ENCODE assay signal across 8 cellular contexts in the genomic region with DNA sequence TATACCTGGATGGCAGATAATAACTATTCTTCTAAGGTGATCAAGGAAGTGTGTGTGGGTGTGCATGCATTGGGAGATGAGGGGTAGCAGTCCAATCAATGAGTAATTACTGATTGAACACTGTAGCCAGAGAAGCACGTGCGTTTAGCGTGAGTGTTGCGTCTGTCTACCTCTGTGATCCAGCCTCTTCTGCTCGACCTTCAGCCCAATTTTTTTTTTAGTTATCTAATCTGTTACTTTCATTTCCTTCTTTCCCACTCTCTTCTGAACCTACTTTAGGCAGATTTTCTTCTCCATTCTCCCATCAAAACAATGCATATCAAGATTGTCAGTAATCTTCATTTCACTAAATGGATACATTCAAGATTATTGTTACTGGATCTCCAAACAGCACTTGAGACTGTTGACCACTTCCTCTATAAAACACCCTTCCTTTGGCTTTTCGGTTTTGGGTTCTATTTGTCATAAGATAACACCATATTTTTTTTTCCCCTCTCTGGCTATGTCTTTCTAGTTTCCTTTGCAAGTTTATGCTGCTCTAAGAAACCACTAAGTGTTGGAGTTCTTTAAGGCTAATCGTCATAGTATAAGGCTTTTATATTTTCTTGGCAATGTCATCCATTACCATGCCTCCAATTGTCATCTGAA. TPM values are rescaled to one million over a fixed set of nuclear protein-coding genes. Genes with fewer than 3 reads are reported as not detected.
DNase-seq lines count a peak whose midpoint lies in the region; ATAC-seq and TF ChIP-seq lines count a peak whose summit lies in the region.

No MANE protein-coding gene starts in this region.

- H3K4me1 ChIP-seq in endocrine pancreas (ENCODE audit: control insufficient read depth, insufficient read depth, low read length) (peaks cover 5% of the 10 kb centered on the region), uterus (no peaks in the 10 kb centered on the region)
- H3K4me1 ChIP-seq in effector memory CD4-positive, alpha-beta T cell (ENCODE audit: control insufficient read depth, insufficient read depth, low read length, poor library complexity, severe bottlenecking): no peaks in the 10 kb centered on the region

- H3K27ac ChIP-seq in effector memory CD4-positive, alpha-beta T cell (ENCODE audit: insufficient read depth, low read length, poor library complexity, severe bottlenecking): no peak overlapping the region
- H3K27ac ChIP-seq in uterus: no peak overlapping the region

- H3K4me3 ChIP-seq in endocrine pancreas (ENCODE audit: control insufficient read depth, insufficient read depth, low read length) (peak overlapping the region; percentile 26), uterus (no peak overlapping the region)
- H3K4me3 ChIP-seq in effector memory CD4-positive, alpha-beta T cell (ENCODE audit: insufficient read depth, low read depth, low read length, poor library complexity, severe bottlenecking): no peak overlapping the region

- no peaks in the 10 kb centered on the region for H3K9me3 Mint-ChIP-seq in activated T-helper 1 cell treated with anti-CD3 and anti-CD28 coated beads, Interleukin-12 subunit alpha, Interleukin-12 subunit beta, Interleukin-2, Interleukin-4 antibody, amounts not matched to agents 30 ng/mL and 10 ng/mL and 1 ng/mL, durations not matched to agents 14 hours and 24 hours and 36 hours

- no peak for TF ChIP-seq CTCF in uterus (IDR thresholded peaks at IDR 0.05)

- no peak overlapping the region for H3K4me3 Mint-ChIP-seq in activated T-helper 1 cell treated with anti-CD3 and anti-CD28 coated beads, Interleukin-12 subunit alpha, Interleukin-12 subunit beta, Interleukin-2, Interleukin-4 antibody, amounts not matched to agents 30 ng/mL and 10 ng/mL and 1 ng/mL, durations not matched to agents 14 hours and 24 hours and 36 hours

- no peak overlapping the region for H3K27ac Mint-ChIP-seq in activated T-helper 1 cell treated with anti-CD3 and anti-CD28 coated beads, Interleukin-12 subunit alpha, Interleukin-12 subunit beta, Interleukin-2, Interleukin-4 antibody, amounts not matched to agents 30 ng/mL and 10 ng/mL and 1 ng/mL, durations not matched to agents 14 hours and 24 hours and 36 hours

- TF ChIP-seq POLR2A in uterus (IDR thresholded peaks at IDR 0.05): no peak

- intact Hi-C loops in activated T-helper 1 cell treated with anti-CD3 and anti-CD28 coated beads, Interleukin-12 subunit alpha, Interleukin-12 subunit beta, Interleukin-2, Interleukin-4 antibody, amounts not matched to agents 30 ng/mL and 10 ng/mL and 1 ng/mL, durations not matched to agents 14 hours and 24 hours and 36 hours (cut with micrococcal nuclease): loop anchor here (1.0 to 10.0 kb wide), 7 partner anchors 14 to 1780 kb away; no protein-coding TSS in a partner anchor
- intact Hi-C loops in uterus (cut with DNase I; ENCODE audit: low total_unique reads): no loop called here

- H3K36me3 ChIP-seq in endocrine pancreas (ENCODE audit: control insufficient read depth, insufficient read depth, low read length) (no peaks in the 10 kb centered on the region), uterus (no peaks in the 10 kb centered on the region)
- H3K36me3 ChIP-seq in effector memory CD4-positive, alpha-beta T cell (ENCODE audit: control insufficient read depth, insufficient read depth, low read length): no peaks in the 10 kb centered on the region

- H3K4me1 Mint-ChIP-seq in activated T-helper 1 cell treated with anti-CD3 and anti-CD28 coated beads, Interleukin-12 subunit alpha, Interleukin-12 subunit beta, Interleukin-2, Interleukin-4 antibody, amounts not matched to agents 30 ng/mL and 10 ng/mL and 1 ng/mL, durations not matched to agents 14 hours and 24 hours and 36 hours (ENCODE audit: low read depth): peaks cover 12% of the 10 kb centered on the region

- H3K27me3 ChIP-seq in endocrine pancreas (ENCODE audit: control insufficient read depth, insufficient read depth, low read length) (no peaks in the 10 kb centered on the region), uterus (no peaks in the 10 kb centered on the region)
- no peaks in the 10 kb centered on the region for H3K27me3 ChIP-seq in effector memory CD4-positive, alpha-beta T cell (replicated peaks; ENCODE audit: control insufficient read depth, insufficient read depth, low read length, poor library complexity, severe bottlenecking)

- peaks cover 21% of the 10 kb centered on the region for H3K36me3 Mint-ChIP-seq in activated T-helper 1 cell treated with anti-CD3 and anti-CD28 coated beads, Interleukin-12 subunit alpha, Interleukin-12 subunit beta, Interleukin-2, Interleukin-4 antibody, amounts not matched to agents 30 ng/mL and 10 ng/mL and 1 ng/mL, durations not matched to agents 14 hours and 24 hours and 36 hours (ENCODE audit: low read depth)

- peak; percentile 89 for ATAC-seq in GM18867 (IDR thresholded peaks at IDR 0.05; ENCODE audit: unreplicated experiment)
- peak; percentile 88 for ATAC-seq in GM21723 (IDR thresholded peaks at IDR 0.05; ENCODE audit: unreplicated experiment)
- peak; percentile 85 for ATAC-seq in HG03457 (IDR thresholded peaks at IDR 0.05; ENCODE audit: unreplicated experiment)

- no peak overlapping the region for H3K9ac ChIP-seq in endocrine pancreas (ENCODE audit: control insufficient read depth, insufficient read depth, low read length)

- no peak for DNase-seq in effector memory CD4-positive, alpha-beta T cell
- no peak for DNase-seq in activated T-helper 1 cell treated with anti-CD3 and anti-CD28 coated beads, Interleukin-12 subunit alpha, Interleukin-12 subunit beta, Interleukin-2, Interleukin-4 antibody, amounts not matched to agents 30 ng/mL and 10 ng/mL and 1 ng/mL, durations not matched to agents 14 hours and 24 hours and 36 hours (ENCODE audit: low spot score)
- no peak for DNase-seq in GF-D8 (lab: John Stamatoyannopoulos, UW)
- no peak for DNase-seq in uterus

- no peaks in the 10 kb centered on the region for H3K27me3 Mint-ChIP-seq in activated T-helper 1 cell treated with anti-CD3 and anti-CD28 coated beads, Interleukin-12 subunit alpha, Interleukin-12 subunit beta, Interleukin-2, Interleukin-4 antibody, amounts not matched to agents 30 ng/mL and 10 ng/mL and 1 ng/mL, durations not matched to agents 14 hours and 24 hours and 36 hours (ENCODE audit: insufficient read depth)

- H3K9me3 ChIP-seq in endocrine pancreas (ENCODE audit: control insufficient read depth, low read length): no peaks in the 10 kb centered on the region
- H3K9me3 ChIP-seq in effector memory CD4-positive, alpha-beta T cell (ENCODE audit: control insufficient read depth, low read length): no peaks in the 10 kb centered on the region
- no peaks in the 10 kb centered on the region for H3K9me3 ChIP-seq in uterus

RNA-seq across cellular contexts. Expression of gene MCTP2, which starts 41.0 kb away (rescaled TPM):
- 93.2 and 96.0 TPM in 2 replicates for total RNA-seq in activated T-helper 1 cell treated with anti-CD3 and anti-CD28 coated beads, Interleukin-12 subunit alpha, Interleukin-12 subunit beta, Interleukin-2, Interleukin-4 antibody, amounts not matched to agents 30 ng/mL and 10 ng/mL and 1 ng/mL, durations not matched to agents 14 hours and 24 hours and 36 hours
- 10 to 100 TPM in 2 of 4 donors, 1 to 10 TPM in 2; 3.3 to 98.9 (median 11.7) TPM for total RNA-seq in uterus
